ENCODE assay signal across 12 cellular contexts in the genomic region with DNA sequence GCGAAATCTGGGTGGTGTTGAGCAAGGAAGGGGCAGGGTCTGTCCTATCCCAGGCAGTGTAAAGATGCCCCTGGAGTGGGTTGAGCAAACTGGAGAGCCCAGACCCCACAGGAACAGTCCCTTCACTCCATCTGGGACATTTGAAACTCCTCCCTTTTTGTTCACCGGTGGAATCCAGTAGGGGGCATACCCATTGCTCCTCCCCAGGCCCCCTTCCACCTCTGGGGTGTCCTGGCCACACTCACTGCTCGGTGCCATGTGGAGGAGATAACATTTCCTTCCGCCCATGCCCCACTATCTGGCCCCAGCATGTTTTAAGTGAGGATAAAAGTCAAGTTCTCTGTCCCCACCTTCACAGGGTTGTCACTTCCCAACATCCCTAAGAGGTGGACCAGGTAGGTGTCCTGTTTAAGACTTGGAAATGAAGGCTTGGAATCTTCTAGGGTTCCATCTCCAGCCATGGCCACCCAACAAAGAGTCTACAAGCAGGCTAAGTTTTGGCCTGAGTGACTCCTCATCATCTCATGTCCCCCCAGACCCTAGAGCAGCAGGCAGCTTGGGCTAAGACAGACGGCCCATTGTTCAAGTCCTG. TPM values are rescaled to one million over a fixed set of nuclear protein-coding genes. Genes with fewer than 3 reads are reported as not detected.
A peak's percentile ranks its signal among the peaks of the same experiment; 100 is the strongest.
DNase-seq lines count a peak whose midpoint lies in the region; ATAC-seq, FAIRE-seq and TF ChIP-seq lines count a peak whose summit lies in the region.
"Had no signal": no experiment of that assay in that cellular context is flagged by ENCODE, and none has a peak within 500 bp of the region (broad histone marks: within the 10 kb centered on the region; RNA-seq: fewer than 3 reads in every experiment).

No MANE protein-coding gene starts in this region.

- no peak for FAIRE-seq in GM12878 (lab: Jason Lieb, UNC)
- FAIRE-seq: kidney had no signal

- H3K9me3 Mint-ChIP-seq in T-helper 2 cell treated with Interferon-gamma antibody and Interleukin-4, amounts not matched to agents 5 μg/mL and 100 μg/mL, for 36 hours: no peaks in the 10 kb centered on the region
- H3K9me3 Mint-ChIP-seq in neural crest cell: no peaks in the 10 kb centered on the region
- H3K9me3 Mint-ChIP-seq: neural progenitor cell had no signal

- H3K9me3 ChIP-seq in Loucy (ENCODE audit: insufficient read depth, low read depth, low read length) (no peaks in the 10 kb centered on the region), GM12878 (replicated peaks; ENCODE audit: control insufficient read depth, insufficient read depth, low read length) (no peaks in the 10 kb centered on the region), testis (no peaks in the 10 kb centered on the region)

- H3K9me2 ChIP-seq in Loucy (replicated peaks; ENCODE audit: low read depth, low read length): no peaks in the 10 kb centered on the region

- peaks cover 13% of the 10 kb centered on the region for H4K20me1 ChIP-seq in Loucy (ENCODE audit: insufficient read depth, low read length, poor library complexity, severe bottlenecking)
- no peaks in the 10 kb centered on the region; the same call in none of the 2 replicates for H4K20me1 ChIP-seq in GM12878 (ENCODE audit: control insufficient read depth, insufficient read depth)

- peak; percentile 33; the same call in 1 of the 2 replicates for TF ChIP-seq CTCF in Loucy (conservative IDR thresholded peaks at IDR 0.05; ENCODE audit: low read length)
- no peak for TF ChIP-seq CTCF in GM12878 (IDR thresholded peaks at IDR 0.05 in 2 of 3, conservative IDR thresholded peaks at IDR 0.05 in 1 of 3; ENCODE audit: control insufficient read depth in 2 of 3, extremely low read depth in 1 of 3, insufficient read depth in 1 of 3, low read depth in 3 of 3, low read length in 3 of 3)
- TF ChIP-seq CTCF in neural crest cell (conservative IDR thresholded peaks at IDR 0.05): no peak
- TF ChIP-seq CTCF in testis (IDR thresholded peaks at IDR 0.05): no peak

- H3K27me3 ChIP-seq in Loucy (ENCODE audit: insufficient read depth, low read length, poor library complexity, severe bottlenecking): no peaks in the 10 kb centered on the region
- H3K27me3 ChIP-seq in GM12878 (replicated peaks in 1 of 2; ENCODE audit: control insufficient read depth in 2 of 2, insufficient read depth in 2 of 2, low read length in 1 of 2): no peaks in the 10 kb centered on the region
- H3K27me3 ChIP-seq in testis: no peaks in the 10 kb centered on the region
- H3K27me3 ChIP-seq: neural progenitor cell had no signal

- H3F3A ChIP-seq in Loucy (ENCODE audit: low read depth): no peaks in the 10 kb centered on the region

- ATAC-seq in GM12878 (no peak), GM18867 (IDR thresholded peaks at IDR 0.05; ENCODE audit: unreplicated experiment) (no peak)

- no peak overlapping the region for H3K9ac ChIP-seq in Loucy (ENCODE audit: low read depth, low read length, poor library complexity, severe bottlenecking)
- no peak overlapping the region for H3K9ac ChIP-seq in GM12878 (ENCODE audit: control insufficient read depth, insufficient read depth, low read length)
- H3K9ac ChIP-seq: neural progenitor cell had no signal

- H2AFZ ChIP-seq in Loucy (ENCODE audit: low read length) (no peak overlapping the region), GM12878 (ENCODE audit: control insufficient read depth, low read depth, low read length) (no peak overlapping the region)
- H2AFZ ChIP-seq: neural progenitor cell had no signal

- in situ Hi-C loops in GM12878 (cut with MboI): no loop called here

- BruUV-seq in GM12878 (replicated peaks; lab: Mats Ljungman, UMichigan): no TSS peak

- SMC1A ChIA-PET in GM12878 (lab: Charles Lee; ENCODE audit: uncharacterized antibody, unreplicated experiment): no interaction called here

- TF ChIP-seq RAD21 in GM12878 (IDR thresholded peaks at IDR 0.05; ENCODE audit: insufficient read depth, low read depth, low read length): no peak

- no peak for TF ChIP-seq EP300 in GM12878 (IDR thresholded peaks at IDR 0.05; ENCODE audit: borderline replicate concordance in 1 of 2, control insufficient read depth in 1 of 2, low read depth in 2 of 2, low read length in 2 of 2)

- peaks cover 74% of the 10 kb centered on the region; the same call in 1 of the 2 replicates for H3K36me3 ChIP-seq in Loucy (ENCODE audit: insufficient read depth, low read length)
- H3K36me3 ChIP-seq in GM12878 (ENCODE audit: control insufficient read depth in 2 of 2, insufficient read depth in 2 of 2, low read length in 1 of 2): peaks cover 27 to 46% of the 10 kb centered on the region in 2 experiments
- H3K36me3 ChIP-seq in testis (ENCODE audit: low read depth, missing control alignments): no peaks in the 10 kb centered on the region
- H3K36me3 ChIP-seq: neural progenitor cell had no signal

- WGBS in GM12878 (ENCODE audit: insufficient coverage, insufficient replicate concordance, low lambda C conversion rate, missing lambda C conversion rate): 68% methylated on average over 5 of the region's 5 CpGs
- 76 to 78% methylated on average over 5 of the region's 5 CpGs for WGBS in testis, 2 donors

- no peak overlapping the region for H3K4me2 ChIP-seq in Loucy (ENCODE audit: low read depth, low read length, poor library complexity, severe bottlenecking)
- H3K4me2 ChIP-seq in GM12878 (ENCODE audit: control insufficient read depth, insufficient read depth): no peak overlapping the region
- H3K4me2 ChIP-seq: neural progenitor cell had no signal

- POLR2A ChIA-PET in GM12878 (lab: Charles Lee): no interaction called here

- H3K4me1 ChIP-seq in Loucy (ENCODE audit: insufficient read depth, low read length, poor library complexity, severe bottlenecking) (no peaks in the 10 kb centered on the region), GM12878 (ENCODE audit: control insufficient read depth, insufficient read depth, low read length) (no peaks in the 10 kb centered on the region), testis (peaks cover 4% of the 10 kb centered on the region)
- H3K4me1 ChIP-seq: neural progenitor cell had no signal

- TF ChIP-seq POLR2A in GM12878 (IDR thresholded peaks at IDR 0.05; ENCODE audit: low read depth, low read length) (no peak), testis (IDR thresholded peaks at IDR 0.05) (no peak)

- RAD21 ChIA-PET in GM12878 (lab: Charles Lee; ENCODE audit: unreplicated experiment): no interaction called here

- no peak overlapping the region for H3K4me3 ChIP-seq in Loucy (ENCODE audit: low read length, poor library complexity, severe bottlenecking)
- no peak overlapping the region for H3K4me3 ChIP-seq in GM12878
- H3K4me3 ChIP-seq in testis: no peak overlapping the region
- H3K4me3 ChIP-seq: neural progenitor cell had no signal

- no peak for DNase-seq in T-helper 2 cell treated with Interferon-gamma antibody and Interleukin-4, amounts not matched to agents 5 μg/mL and 100 μg/mL, for 36 hours (ENCODE audit: low spot score)
- DNase-seq in T-helper 2 cell: no peak
- no peak for DNase-seq in GM12878 (ENCODE audit: low read depth, low spot score)
- no peak for DNase-seq in neural crest cell (ENCODE audit: low read depth, low spot score)
- no peak for DNase-seq in testis
- no peak for DNase-seq in Ammon's horn (ENCODE audit: low spot score)
- DNase-seq: activated CD4-positive, alpha-beta T cell treated with anti-CD3 and anti-CD28 coated beads, Interleukin-2, amount 50 U/mL, for 4 hours; NCI-H2029 had no signal

- CTCF ChIA-PET in GM12878 (lab: Yijun Ruan, JAX): interaction anchor here (0.6 to 1.1 kb wide), 3 partner anchors 10 to 97 kb away, joined by 3 read pairs; a partner anchor contains a TSS

- H3K4me1 Mint-ChIP-seq in T-helper 2 cell treated with Interferon-gamma antibody and Interleukin-4, amounts not matched to agents 5 μg/mL and 100 μg/mL, for 36 hours (ENCODE audit: low read depth): peaks cover 13% of the 10 kb centered on the region
- H3K4me1 Mint-ChIP-seq in neural crest cell: peaks cover 15% of the 10 kb centered on the region

- peak overlapping the region; percentile 33 for H3K27ac Mint-ChIP-seq in T-helper 2 cell treated with Interferon-gamma antibody and Interleukin-4, amounts not matched to agents 5 μg/mL and 100 μg/mL, for 36 hours
- H3K27ac Mint-ChIP-seq in neural crest cell (ENCODE audit: unreplicated experiment): peak overlapping the region; percentile 88
- H3K27ac Mint-ChIP-seq: neural progenitor cell had no signal

- no peak overlapping the region for H3K4me3 Mint-ChIP-seq in T-helper 2 cell treated with Interferon-gamma antibody and Interleukin-4, amounts not matched to agents 5 μg/mL and 100 μg/mL, for 36 hours
- H3K4me3 Mint-ChIP-seq in neural crest cell: peak overlapping the region; percentile 73
- H3K4me3 Mint-ChIP-seq: neural progenitor cell had no signal

- H3K36me3 Mint-ChIP-seq in T-helper 2 cell treated with Interferon-gamma antibody and Interleukin-4, amounts not matched to agents 5 μg/mL and 100 μg/mL, for 36 hours (ENCODE audit: low read depth): peaks cover 67% of the 10 kb centered on the region
- peaks cover 32% of the 10 kb centered on the region for H3K36me3 Mint-ChIP-seq in neural crest cell (ENCODE audit: low read depth)

- H3K79me2 ChIP-seq in Loucy (ENCODE audit: insufficient read depth, low read length) (no peaks in the 10 kb centered on the region), GM12878 (ENCODE audit: control insufficient read depth, insufficient read depth, low read length) (no peaks in the 10 kb centered on the region; the same call in none of the 2 replicates)

- intact Hi-C loops in GM12878 (cut with micrococcal nuclease; ENCODE audit: unreplicated experiment): no loop called here
- intact Hi-C loops in testis (cut with DNase I; ENCODE audit: low total_unique reads): no loop called here

- H3K27me3 Mint-ChIP-seq in T-helper 2 cell treated with Interferon-gamma antibody and Interleukin-4, amounts not matched to agents 5 μg/mL and 100 μg/mL, for 36 hours (ENCODE audit: low read depth): no peaks in the 10 kb centered on the region
- H3K27me3 Mint-ChIP-seq in neural crest cell (ENCODE audit: low read depth): peaks cover 2% of the 10 kb centered on the region

- H3K27ac ChIP-seq in GM12878 (ENCODE audit: control insufficient read depth, insufficient read depth) (no peak overlapping the region), testis (no peak overlapping the region)
- H3K27ac ChIP-seq: neural progenitor cell had no signal

RNA-seq across cellular contexts. Expression of a gene that starts 9.2 kb away (rescaled TPM):
- total RNA-seq in GM12878 (2013; cell fraction: nucleolus; rRNA removed): 33.6 and 41.2 TPM in 2 replicates
- total RNA-seq in GM12878 (2014; rRNA removed) (8.3 and 9.6 TPM in 2 replicates), GM12878 (2014; rRNA removed; fragmentation: Illumina TruSeq; extraction: Trizol) (5.3 and 5.4 TPM in 2 replicates), GM12878 (2021) (14.7 and 18.3 TPM in 2 replicates), neural crest cell (18.4 and 24.2 TPM in 2 replicates), testis (10 to 100 TPM; 10.1 to 12.2 TPM)
- 4.1 TPM for polyA plus RNA-seq in GM12878 (2011; ENCODE audit: low read depth)
- polyA plus RNA-seq in GM12878 (2011; rRNA removed) (2.1 and 4.2 TPM in 2 replicates), GM12878 (2014; fragmentation: Illumina TruSeq; extraction: Trizol) (2.4 and 4.2 TPM in 2 replicates), GM12878 (2014; fragmentation: Nextera tagmentation; extraction: Ambion mirVana) (1 to 10 TPM; 1.8 to 2.0 TPM), GM12878 (2014; rRNA removed) (5.6 and 7.2 TPM in 2 replicates), GM12878 (2016; fragmentation: Nextera tagmentation; extraction: Ambion mirVana) (10 to 100 TPM; 12.8 to 13.3 TPM), testis (ENCODE audit: insufficient read depth, low read depth, low replicate concordance) (10.1 TPM)
- 4.2 and 4.4 TPM in 2 replicates for polyA plus RNA-seq in GM12878 (2011; cell fraction: cytosol; rRNA removed)
- 6.0 and 7.3 TPM in 2 replicates for polyA plus RNA-seq in GM12878 (2011; cell fraction: nucleus; rRNA removed)
- polyA plus RNA-seq in GM12878 (2012): 7.0 and 7.6 TPM in 2 replicates
- 10.8 and 14.2 TPM in 2 replicates for polyA minus RNA-seq in GM12878 (2011; rRNA and poly(A)+ RNA removed)
- polyA minus RNA-seq in GM12878 (2011; cell fraction: cytosol; rRNA and poly(A)+ RNA removed): 4.4 and 5.5 TPM in 2 replicates
- 5.4 and 10.8 TPM in 2 replicates for polyA minus RNA-seq in GM12878 (2011; cell fraction: nucleus; rRNA and poly(A)+ RNA removed)

RNA-seq across cellular contexts. Expression of a gene that starts 11.9 kb away (rescaled TPM):
- total RNA-seq in GM12878 (2013; cell fraction: nucleolus; rRNA removed): 18.7 and 18.8 TPM in 2 replicates
- total RNA-seq in GM12878 (2014; rRNA removed) (17.6 and 22.1 TPM in 2 replicates), GM12878 (2014; rRNA removed; fragmentation: Illumina TruSeq; extraction: Trizol) (9.5 and 9.6 TPM in 2 replicates), GM12878 (2021) (15.3 and 18.2 TPM in 2 replicates), neural crest cell (20.6 and 21.5 TPM in 2 replicates), testis (10 to 100 TPM; 54.4 to 80.0 TPM)
- polyA plus RNA-seq in GM12878 (2011; ENCODE audit: low read depth): 10.7 TPM
- polyA plus RNA-seq in GM12878 (2011; rRNA removed) (10.1 and 20.0 TPM in 2 replicates), GM12878 (2014; fragmentation: Illumina TruSeq; extraction: Trizol) (5.1 and 12.5 TPM in 2 replicates), GM12878 (2014; fragmentation: Nextera tagmentation; extraction: Ambion mirVana) (1 to 10 TPM; 2.5 to 3.1 TPM), GM12878 (2014; rRNA removed) (24.0 and 28.6 TPM in 2 replicates), GM12878 (2016; fragmentation: Nextera tagmentation; extraction: Ambion mirVana) (10 to 100 TPM; 22.0 to 24.7 TPM), testis (ENCODE audit: insufficient read depth, low read depth, low replicate concordance) (40.7 TPM)
- 31.5 and 40.2 TPM in 2 replicates for polyA plus RNA-seq in GM12878 (2011; cell fraction: cytosol; rRNA removed)
- 23.7 and 26.9 TPM in 2 replicates for polyA plus RNA-seq in GM12878 (2011; cell fraction: nucleus; rRNA removed)
- 21.1 and 21.2 TPM in 2 replicates for polyA plus RNA-seq in GM12878 (2012)
- polyA minus RNA-seq in GM12878 (2011; rRNA and poly(A)+ RNA removed): 13.1 and 26.9 TPM in 2 replicates
- polyA minus RNA-seq in GM12878 (2011; cell fraction: cytosol; rRNA and poly(A)+ RNA removed): 6.9 and 8.0 TPM in 2 replicates
- polyA minus RNA-seq in GM12878 (2011; cell fraction: nucleus; rRNA and poly(A)+ RNA removed): 8.7 and 9.5 TPM in 2 replicates

RNA-seq across cellular contexts. Expression of a gene that starts 13.0 kb away (rescaled TPM):
- 7.7 and 11.1 TPM in 2 replicates for total RNA-seq in GM12878 (2013; cell fraction: nucleolus; rRNA removed)
- total RNA-seq in GM12878 (2014; rRNA removed) (11.5 and 15.0 TPM in 2 replicates), GM12878 (2014; rRNA removed; fragmentation: Illumina TruSeq; extraction: Trizol) (15.3 and 15.8 TPM in 2 replicates), GM12878 (2021) (35.6 and 38.6 TPM in 2 replicates), neural crest cell (66.1 and 68.0 TPM in 2 replicates), testis (10 to 100 TPM; 54.3 to 64.3 TPM)
- polyA plus RNA-seq in GM12878 (2011; ENCODE audit: low read depth): 12.6 TPM
- polyA plus RNA-seq in GM12878 (2011; rRNA removed) (17.5 and 41.3 TPM in 2 replicates), GM12878 (2014; fragmentation: Illumina TruSeq; extraction: Trizol) (35.2 and 47.9 TPM in 2 replicates), GM12878 (2014; fragmentation: Nextera tagmentation; extraction: Ambion mirVana) (1 to 10 TPM in 1 of 2 experiments, under 1 TPM in 1; 1.00 to 1.2 TPM), GM12878 (2014; rRNA removed) (40.9 and 48.8 TPM in 2 replicates), GM12878 (2016; fragmentation: Nextera tagmentation; extraction: Ambion mirVana) (10 to 100 TPM in 1 of 2 experiments, 1 to 10 TPM in 1; 3.8 to 11.4 TPM), testis (ENCODE audit: insufficient read depth, low read depth, low replicate concordance) (98.1 TPM)
- 44.7 and 48.5 TPM in 2 replicates for polyA plus RNA-seq in GM12878 (2011; cell fraction: cytosol; rRNA removed)
- polyA plus RNA-seq in GM12878 (2011; cell fraction: nucleus; rRNA removed): 32.0 and 39.9 TPM in 2 replicates
- polyA plus RNA-seq in GM12878 (2012): 24.5 and 27.4 TPM in 2 replicates
- polyA minus RNA-seq in GM12878 (2011; rRNA and poly(A)+ RNA removed): 18.6 and 31.7 TPM in 2 replicates
- 14.7 and 17.7 TPM in 2 replicates for polyA minus RNA-seq in GM12878 (2011; cell fraction: cytosol; rRNA and poly(A)+ RNA removed)
- polyA minus RNA-seq in GM12878 (2011; cell fraction: nucleus; rRNA and poly(A)+ RNA removed): 4.2 and 6.6 TPM in 2 replicates

RNA-seq across cellular contexts. Expression of a gene that starts 25.6 kb away (rescaled TPM):
- 29.9 and 31.1 TPM in 2 replicates for total RNA-seq in GM12878 (2013; cell fraction: nucleolus; rRNA removed)
- 15.9 and 22.2 TPM in 2 replicates for total RNA-seq in GM12878 (2014; rRNA removed)
- total RNA-seq in GM12878 (2014; rRNA removed; fragmentation: Illumina TruSeq; extraction: Trizol): 12.1 and 12.8 TPM in 2 replicates
- total RNA-seq in GM12878 (2021): 51.8 and 56.3 TPM in 2 replicates
- polyA plus RNA-seq in GM12878 (2011; ENCODE audit: low read depth): 3.6 TPM
- polyA plus RNA-seq in GM12878 (2011; rRNA removed): 15.1 and 34.5 TPM in 2 replicates
- 23.3 and 39.9 TPM in 2 replicates for polyA plus RNA-seq in GM12878 (2011; cell fraction: cytosol; rRNA removed)
- polyA plus RNA-seq in GM12878 (2011; cell fraction: nucleus; rRNA removed): 164 and 188 TPM in 2 replicates
- 21.7 and 22.0 TPM in 2 replicates for polyA plus RNA-seq in GM12878 (2012)
- 4.9 and 17.8 TPM in 2 replicates for polyA plus RNA-seq in GM12878 (2014; fragmentation: Illumina TruSeq; extraction: Trizol)
- under 1 TPM; 0.02 to 0.04 TPM for polyA plus RNA-seq in GM12878 (2014; fragmentation: Nextera tagmentation; extraction: Ambion mirVana)
- 33.0 and 40.2 TPM in 2 replicates for polyA plus RNA-seq in GM12878 (2014; rRNA removed)
- 1 to 10 TPM; 8.3 to 8.9 TPM for polyA plus RNA-seq in GM12878 (2016; fragmentation: Nextera tagmentation; extraction: Ambion mirVana)
- polyA minus RNA-seq in GM12878 (2011; rRNA and poly(A)+ RNA removed): 27.0 and 49.3 TPM in 2 replicates
- 19.8 and 25.4 TPM in 2 replicates for polyA minus RNA-seq in GM12878 (2011; cell fraction: cytosol; rRNA and poly(A)+ RNA removed)
- 34.6 and 45.5 TPM in 2 replicates for polyA minus RNA-seq in GM12878 (2011; cell fraction: nucleus; rRNA and poly(A)+ RNA removed)
- 102 and 105 TPM in 2 replicates for total RNA-seq in neural crest cell
- total RNA-seq in testis: 100 to 1,000 TPM in 1 of 2 donors, 10 to 100 TPM in 1; 85.4 to 120 TPM
- polyA plus RNA-seq in testis (ENCODE audit: insufficient read depth, low read depth, low replicate concordance): 59.6 TPM

RNA-seq across cellular contexts. Expression of a gene that starts 39.7 kb away (rescaled TPM):
- total RNA-seq in GM12878 (2013; cell fraction: nucleolus; rRNA removed): 33.3 and 49.5 TPM in 2 replicates
- total RNA-seq in GM12878 (2014; rRNA removed) (8.0 and 9.5 TPM in 2 replicates), GM12878 (2014; rRNA removed; fragmentation: Illumina TruSeq; extraction: Trizol) (4.3 and 6.5 TPM in 2 replicates), GM12878 (2021) (47.3 and 50.6 TPM in 2 replicates), neural crest cell (91.6 and 93.4 TPM in 2 replicates), testis (100 to 1,000 TPM; 163 to 181 TPM)
- polyA plus RNA-seq in GM12878 (2011; ENCODE audit: low read depth): 9.5 TPM
- polyA plus RNA-seq in GM12878 (2011; rRNA removed) (2.4 and 3.8 TPM in 2 replicates), GM12878 (2014; fragmentation: Illumina TruSeq; extraction: Trizol) (1.7 and 7.4 TPM in 2 replicates), GM12878 (2014; fragmentation: Nextera tagmentation; extraction: Ambion mirVana) (under 1 TPM; 0.18 to 0.24 TPM), GM12878 (2014; rRNA removed) (24.0 and 27.7 TPM in 2 replicates), GM12878 (2016; fragmentation: Nextera tagmentation; extraction: Ambion mirVana) (1 to 10 TPM; 6.9 to 8.1 TPM), testis (ENCODE audit: insufficient read depth, low read depth, low replicate concordance) (95.6 TPM)
- 6.7 and 9.9 TPM in 2 replicates for polyA plus RNA-seq in GM12878 (2011; cell fraction: cytosol; rRNA removed)
- polyA plus RNA-seq in GM12878 (2011; cell fraction: nucleus; rRNA removed): 76.7 and 94.7 TPM in 2 replicates
- 29.1 and 30.8 TPM in 2 replicates for polyA plus RNA-seq in GM12878 (2012)
- 2.1 and 9.8 TPM in 2 replicates for polyA minus RNA-seq in GM12878 (2011; rRNA and poly(A)+ RNA removed)
- 10.2 and 11.2 TPM in 2 replicates for polyA minus RNA-seq in GM12878 (2011; cell fraction: cytosol; rRNA and poly(A)+ RNA removed)
- 13.1 and 24.6 TPM in 2 replicates for polyA minus RNA-seq in GM12878 (2011; cell fraction: nucleus; rRNA and poly(A)+ RNA removed)
